1 cellular context compared by ENCODE assay signal in the genomic region with DNA sequence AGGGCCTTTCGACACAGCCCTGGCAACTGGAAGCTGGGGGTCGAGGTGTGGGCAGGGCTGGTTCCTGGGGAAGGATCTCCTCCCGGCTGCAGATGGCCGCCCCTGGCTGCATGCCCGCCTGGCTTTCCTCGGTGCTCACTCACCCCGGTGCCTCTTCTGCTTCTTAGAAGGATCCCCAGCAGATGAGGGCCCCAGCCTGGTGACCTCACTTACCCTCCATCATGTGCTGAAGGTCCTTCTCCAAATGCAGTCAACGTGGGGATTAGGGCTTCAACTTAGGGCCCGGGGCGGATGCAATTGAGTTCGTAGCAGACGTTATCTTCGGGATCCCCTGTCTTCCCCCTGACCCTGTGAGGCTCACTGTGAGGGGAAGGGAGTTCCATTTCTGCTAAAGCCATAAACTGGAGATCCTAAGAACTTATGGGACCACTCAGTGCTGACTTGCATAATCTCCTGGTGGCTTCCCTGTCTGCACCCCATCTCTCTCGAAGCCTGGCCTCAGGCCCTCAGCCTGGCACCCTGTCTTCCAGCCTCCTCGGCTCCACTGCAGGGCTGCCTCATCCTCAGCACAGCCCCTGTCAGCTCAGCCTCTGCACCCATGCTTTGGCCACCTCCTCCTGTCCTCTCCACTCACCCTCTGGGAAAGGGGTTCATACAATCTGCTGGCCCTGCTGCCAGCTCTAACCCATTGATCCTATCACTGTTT.
TF ChIP-seq lines count a peak whose summit lies in the region.

No MANE protein-coding gene starts in this region.

TF ChIP-seq in IMR-90, 13 proteins besides CTCF, POLR2A, EP300 and RAD21:
- peak; percentile 49; the same call in 1 of the 2 replicates for TF ChIP-seq CEBPB (IDR thresholded peaks at IDR 0.05; ENCODE audit: low read depth, low read length)
- TF ChIP-seq, protein P1, sequence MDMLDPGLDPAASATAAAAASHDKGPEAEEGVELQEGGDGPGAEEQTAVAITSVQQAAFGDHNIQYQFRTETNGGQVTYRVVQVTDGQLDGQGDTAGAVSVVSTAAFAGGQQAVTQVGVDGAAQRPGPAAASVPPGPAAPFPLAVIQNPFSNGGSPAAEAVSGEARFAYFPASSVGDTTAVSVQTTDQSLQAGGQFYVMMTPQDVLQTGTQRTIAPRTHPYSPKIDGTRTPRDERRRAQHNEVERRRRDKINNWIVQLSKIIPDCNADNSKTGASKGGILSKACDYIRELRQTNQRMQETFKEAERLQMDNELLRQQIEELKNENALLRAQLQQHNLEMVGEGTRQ (IDR thresholded peaks at IDR 0.05; ENCODE audit: low read depth, low read length): no peak
